ENCODE assay signal across 1 cellular context in the genomic region with DNA sequence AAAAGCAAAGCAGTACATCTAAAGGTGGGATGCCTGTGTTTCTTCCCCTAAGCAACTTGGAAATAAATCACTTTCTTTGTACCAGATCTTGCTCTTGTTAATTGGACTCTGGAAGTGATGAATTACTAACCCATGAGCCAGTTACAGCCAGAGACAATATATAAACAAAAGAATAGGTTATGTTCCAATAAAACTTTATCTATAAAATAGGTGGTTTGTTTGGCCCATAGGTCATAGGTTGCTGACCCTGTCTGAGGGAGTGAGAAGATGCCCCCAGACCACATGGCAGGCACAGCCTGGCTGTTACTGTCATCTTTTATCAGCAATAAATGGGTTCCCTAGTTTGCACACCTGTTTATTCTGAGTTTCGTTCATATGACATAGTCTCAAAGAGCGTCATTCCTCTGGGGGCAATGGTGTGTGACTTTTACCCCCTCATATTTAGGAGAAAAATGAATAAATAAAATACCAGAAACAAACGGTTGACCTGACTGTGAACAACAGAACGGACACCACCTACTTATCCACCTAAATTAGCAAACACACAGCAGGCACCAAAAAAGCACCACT.
TF ChIP-seq lines count a peak whose summit lies in the region.

No MANE protein-coding gene starts in this region.

TF ChIP-seq in WTC11, 78 proteins besides CTCF, POLR2A, EP300 and RAD21 (continued from another document):
- TF ChIP-seq, protein P1, sequence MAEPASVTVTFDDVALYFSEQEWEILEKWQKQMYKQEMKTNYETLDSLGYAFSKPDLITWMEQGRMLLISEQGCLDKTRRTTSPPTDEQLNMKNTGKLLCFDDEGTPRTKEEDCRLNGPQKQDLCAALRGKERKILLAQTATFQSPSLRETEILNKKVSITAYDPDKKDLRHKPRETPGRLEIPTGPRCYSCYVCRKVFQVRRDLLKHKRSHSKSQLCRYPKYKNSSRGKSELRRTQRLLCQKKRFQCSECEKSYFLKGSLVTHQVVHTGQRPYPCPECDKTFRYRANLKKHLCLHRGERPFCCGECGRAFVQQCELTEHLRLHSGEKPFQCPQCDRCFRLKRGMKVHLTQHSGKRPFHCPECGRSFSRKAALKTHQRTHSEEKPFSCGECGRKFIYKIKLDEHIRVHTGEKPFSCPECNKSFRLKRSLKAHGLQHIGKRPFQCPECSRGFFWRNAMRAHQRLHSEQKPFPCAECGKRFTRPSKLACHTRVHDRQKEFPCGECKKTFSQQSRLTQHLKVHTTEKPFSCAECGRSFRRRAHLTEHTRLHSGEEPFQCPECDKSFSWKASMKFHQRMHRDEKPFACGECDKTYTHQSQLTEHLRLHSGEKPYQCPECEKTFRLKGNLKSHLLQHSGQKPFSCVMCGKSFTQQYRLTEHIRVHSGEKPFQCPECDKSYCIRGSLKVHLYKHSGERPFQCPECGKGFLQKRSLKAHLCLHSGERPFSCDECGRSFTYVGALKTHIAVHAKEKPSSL (CRISPR knock-in tag; conservative IDR thresholded peaks at IDR 0.05), result no peak
- TF ChIP-seq CBFB (CRISPR knock-in tag; IDR thresholded peaks at IDR 0.05; ENCODE audit: low read depth) (no peak), AR (CRISPR knock-in tag; IDR thresholded peaks at IDR 0.05) (no peak), E2F4 (CRISPR knock-in tag; IDR thresholded peaks at IDR 0.05; ENCODE audit: borderline replicate concordance, low read depth) (no peak), CREB1 (CRISPR knock-in tag; IDR thresholded peaks at IDR 0.05) (no peak)
- TF ChIP-seq, protein P2, sequence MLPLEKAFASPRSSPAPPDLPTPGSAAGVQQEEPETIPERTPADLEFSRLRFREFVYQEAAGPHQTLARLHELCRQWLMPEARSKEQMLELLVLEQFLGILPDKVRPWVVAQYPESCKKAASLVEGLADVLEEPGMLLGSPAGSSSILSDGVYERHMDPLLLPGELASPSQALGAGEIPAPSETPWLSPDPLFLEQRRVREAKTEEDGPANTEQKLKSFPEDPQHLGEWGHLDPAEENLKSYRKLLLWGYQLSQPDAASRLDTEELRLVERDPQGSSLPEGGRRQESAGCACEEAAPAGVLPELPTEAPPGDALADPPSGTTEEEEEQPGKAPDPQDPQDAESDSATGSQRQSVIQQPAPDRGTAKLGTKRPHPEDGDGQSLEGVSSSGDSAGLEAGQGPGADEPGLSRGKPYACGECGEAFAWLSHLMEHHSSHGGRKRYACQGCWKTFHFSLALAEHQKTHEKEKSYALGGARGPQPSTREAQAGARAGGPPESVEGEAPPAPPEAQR (CRISPR knock-in tag; IDR thresholded peaks at IDR 0.05), result no peak
